3 cellular contexts compared by ENCODE assay signal in genomic region chr2:18731661-18732060, GRCh38.
"Had no signal": no experiment of that assay in that cellular context is flagged by ENCODE, and none has a peak within 500 bp of the region (broad histone marks: within the 10 kb centered on the region; RNA-seq: fewer than 3 reads in every experiment).

No MANE protein-coding gene starts in this region.

- H3K4me3 ChIP-seq: GM12878 had no signal

- DNase-seq: GDM1, GF-D8 had no signal
